In the genomic region with DNA sequence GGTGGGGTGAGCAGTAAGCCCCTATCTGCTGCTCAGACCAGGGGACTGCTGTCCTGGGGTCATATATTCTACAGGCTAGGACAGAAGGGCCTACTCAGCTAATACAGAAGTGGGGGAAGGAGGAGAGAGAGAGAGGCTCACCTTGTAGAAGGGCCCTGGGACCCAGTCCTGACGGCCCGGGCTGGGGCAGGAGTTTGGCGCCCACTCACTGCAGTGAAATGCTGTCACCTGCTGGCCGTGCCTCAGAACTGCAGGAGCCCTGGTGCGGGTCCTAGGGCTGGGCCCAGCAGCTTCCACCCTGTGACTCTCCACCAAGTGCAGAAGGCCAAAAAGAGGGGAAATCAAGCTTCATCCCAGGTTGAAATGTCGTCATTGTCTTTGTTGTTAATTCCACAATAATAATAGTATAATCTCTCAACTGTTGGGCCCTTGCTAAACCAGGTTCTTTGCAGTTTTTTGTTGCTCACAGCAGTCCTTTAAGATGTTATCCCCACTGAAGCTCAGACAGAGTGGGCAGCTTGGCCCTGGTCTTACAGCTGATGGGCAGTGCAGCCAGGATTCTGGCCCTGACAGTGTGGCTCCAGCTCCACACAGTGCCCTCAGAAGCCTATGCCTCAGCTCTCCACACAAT, we compare ENCODE assay signal across 8 cellular contexts. TPM values are rescaled to one million over a fixed set of nuclear protein-coding genes. Genes with fewer than 3 reads are reported as not detected.
DNase-seq lines count a peak whose midpoint lies in the region; ATAC-seq, FAIRE-seq and TF ChIP-seq lines count a peak whose summit lies in the region.

No MANE protein-coding gene starts in this region.

- no peak overlapping the region for H3K27ac ChIP-seq in C4-2B

- ATAC-seq in GM21576 (IDR thresholded peaks at IDR 0.05; ENCODE audit: unreplicated experiment), result peak; percentile 60
- ATAC-seq in GM21723 (IDR thresholded peaks at IDR 0.05; ENCODE audit: unreplicated experiment), result no peak

- DNase-seq in NCI-H2029 treated with DMSO at 0.1 percent for 48 hours (lab: John Stamatoyannopoulos, UW), result peak; percentile 17
- peak in 3 of 4 experiments; percentile 9 to 26 (median 23) for DNase-seq in activated CD4-positive, CD25-positive, alpha-beta regulatory T cell (lab: John Stamatoyannopoulos, UW)
- peak; percentile 38 for DNase-seq in bronchial epithelial cell (ENCODE audit: low read depth)
- no peak for DNase-seq in kidney epithelial cell (ENCODE audit: low read depth)
- DNase-seq in stimulated activated CD4-positive, alpha-beta T cell treated with anti-CD3 and anti-CD28 coated beads, Interleukin-1b, Interleukin-23, amount 100 ng/mL, for 48 hours, result peak; percentile 64

- H3K27me3 ChIP-seq in bronchial epithelial cell (ENCODE audit: control insufficient read depth, insufficient read depth, low read length), result peaks cover 5% of the 10 kb centered on the region
- peaks cover 26% of the 10 kb centered on the region for H3K27me3 ChIP-seq in kidney epithelial cell (ENCODE audit: control insufficient read depth, insufficient read depth, low read length)

- TF ChIP-seq CTCF in C4-2B (conservative IDR thresholded peaks at IDR 0.05) (peak; percentile 100), bronchial epithelial cell (IDR thresholded peaks at IDR 0.05; ENCODE audit: insufficient read depth, low read length, severe bottlenecking) (peak; percentile 100), kidney epithelial cell (IDR thresholded peaks at IDR 0.05; ENCODE audit: insufficient read depth, low read length, poor library complexity, severe bottlenecking) (peak; percentile 100)

- peak; percentile 32 for FAIRE-seq in bronchial epithelial cell (lab: Jason Lieb, UNC)

- H3K36me3 ChIP-seq in bronchial epithelial cell (ENCODE audit: control insufficient read depth, insufficient read depth, low read length) (peaks cover 16% of the 10 kb centered on the region), kidney epithelial cell (ENCODE audit: control insufficient read depth, insufficient read depth, low read length) (no peaks in the 10 kb centered on the region)

- H3K4me3 ChIP-seq in bronchial epithelial cell (ENCODE audit: low read depth, low read length) (no peak overlapping the region), kidney epithelial cell (ENCODE audit: low read depth, low read length) (no peak overlapping the region)

RNA-seq across cellular contexts. Expression of gene TRIM29, which starts 29.6 kb away (rescaled TPM):
- total RNA-seq in bronchial epithelial cell (146 and 441 TPM in 2 replicates), kidney epithelial cell (0.29 and 0.41 TPM in 2 replicates)

Comparison
In these comparisons a context has a peak if more than half of its experiments do, and no peak if none do; other contexts are left out.
1. RNA of gene TRIM29, which starts 29.6 kb away (total RNA-seq): 146 to 441 TPM in bronchial epithelial cell; 0.29 to 0.41 TPM in kidney epithelial cell; every median in the first group is over 100 times any median in the second.
2. Peak in every context shown above with its lines, with median percentiles within 50 percentile points of each other: CTCF ChIP-seq.